In the genomic region with DNA sequence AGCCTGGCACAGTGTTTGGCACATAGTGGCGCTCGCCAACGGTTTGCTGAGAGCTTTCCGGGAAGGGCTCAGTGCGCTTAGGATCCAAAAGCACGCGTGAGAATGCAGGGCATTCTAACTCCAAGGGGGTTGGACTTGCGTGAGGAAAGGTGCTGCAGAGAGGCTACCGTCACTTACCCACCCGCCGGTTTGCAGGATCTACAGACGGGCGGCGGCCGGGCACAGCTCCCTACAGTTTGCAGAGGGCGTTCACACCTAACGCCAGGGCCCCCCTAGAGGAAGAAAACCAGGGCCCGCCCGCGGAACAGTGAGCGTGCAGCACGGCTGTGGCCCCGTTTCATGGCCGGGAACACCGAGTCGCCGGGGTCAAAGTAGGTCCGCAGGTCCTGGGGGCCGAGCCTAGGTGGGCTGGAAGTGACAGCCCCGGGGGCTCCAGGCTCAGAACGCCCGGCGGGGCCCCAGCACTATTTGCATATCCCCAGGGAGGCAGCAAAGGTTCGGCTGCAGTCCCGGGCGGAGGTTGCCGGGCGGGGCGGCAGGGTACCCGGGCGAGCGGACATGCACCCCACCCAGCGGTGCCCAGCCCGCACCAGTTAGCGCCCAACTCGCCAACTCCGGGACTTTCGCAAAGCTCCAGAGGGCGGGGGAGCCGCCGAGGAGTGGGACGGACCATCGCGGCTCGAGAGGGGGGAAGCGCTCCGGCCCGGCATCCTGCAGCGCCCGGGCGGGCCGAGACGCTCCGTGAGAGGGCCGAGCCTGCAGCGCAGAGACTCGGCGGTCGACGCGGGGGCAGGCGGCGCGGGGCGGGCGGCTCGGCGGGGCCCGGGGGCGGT, we compare ENCODE assay signal across 8 cellular contexts. TPM values are rescaled to one million over a fixed set of nuclear protein-coding genes. Genes with fewer than 3 reads are reported as not detected.
DNase-seq lines count a peak whose midpoint lies in the region; ATAC-seq, FAIRE-seq and TF ChIP-seq lines count a peak whose summit lies in the region.

No MANE protein-coding gene starts in this region.

- no peak overlapping the region for H3K27ac ChIP-seq in HUES48 (ENCODE audit: low read depth, low read length)
- peak overlapping the region; percentile 82 for H3K27ac ChIP-seq in RWPE1
- no peak overlapping the region for H3K27ac ChIP-seq in neuronal stem cell (replicated peaks; ENCODE audit: low read length)
- H3K27ac ChIP-seq in substantia nigra (ENCODE audit: low read depth, low read length, poor library complexity, severe bottlenecking): peak overlapping the region; percentile 52

- H2BK12ac ChIP-seq in neuronal stem cell (ENCODE audit: low read length): no peak overlapping the region

- ATAC-seq in GM21423 (IDR thresholded peaks at IDR 0.05; ENCODE audit: unreplicated experiment): peak; percentile 65

- no peaks in the 10 kb centered on the region for H3K9me3 ChIP-seq in HUES48 (ENCODE audit: control insufficient read depth, insufficient read depth, low read length)
- peaks cover 0 to 2% of the 10 kb centered on the region in 2 donors for H3K9me3 ChIP-seq in neuronal stem cell (replicated peaks in 1 of 2; ENCODE audit: control insufficient read depth in 2 of 2, insufficient read depth in 1 of 2, low read depth in 1 of 2, low read length in 2 of 2)

- peak overlapping the region; percentile 29 for H3K23ac ChIP-seq in neuronal stem cell (ENCODE audit: low read depth, low read length, poor library complexity)

- H3K27me3 ChIP-seq in HUES48 (ENCODE audit: control insufficient read depth, insufficient read depth, low read length) (peaks cover 49% of the 10 kb centered on the region), neuronal stem cell (ENCODE audit: control insufficient read depth in 3 of 3, insufficient read depth in 3 of 3, low read depth in 1 of 3, low read length in 3 of 3) (peaks cover 0 to 19% (median 4%) of the 10 kb centered on the region in 3 experiments)

- CTCF ChIA-PET in RWPE1 (lab: Yijun Ruan, JAX): interaction anchor here (0.6 to 3.0 kb wide), 17 partner anchors 9 to 375 kb away, joined by 3 to 14 read pairs (median 4); no protein-coding TSS in a partner anchor

- peak; percentile 64 for TF ChIP-seq CTCF in RWPE1 (conservative IDR thresholded peaks at IDR 0.05; ENCODE audit: low read depth)

- no peaks in the 10 kb centered on the region for H3K79me1 ChIP-seq in neuronal stem cell (ENCODE audit: low read depth, low read length)

- no peak overlapping the region for H2BK120ac ChIP-seq in neuronal stem cell (ENCODE audit: low read depth, low read length)

- no peak overlapping the region for H4K8ac ChIP-seq in neuronal stem cell (ENCODE audit: low read depth, low read length)

- POLR2A ChIA-PET in RWPE1 (lab: Yijun Ruan, JAX; ENCODE audit: low non-redundant PET): interaction anchor here (1.1 kb wide), 1 partner anchor 10 kb away, joined by 3 read pairs; no protein-coding TSS in a partner anchor

- peak overlapping the region; percentile 77 for H3K18ac ChIP-seq in neuronal stem cell (ENCODE audit: low read length)

- no peak overlapping the region for H3K14ac ChIP-seq in neuronal stem cell (ENCODE audit: low read length)

- FAIRE-seq in frontal cortex (lab: Jason Lieb, UNC): no peak

- H3K4ac ChIP-seq in neuronal stem cell (ENCODE audit: low read length): no peak overlapping the region

- DNase-seq in Daoy (ENCODE audit: low read depth) (peak; percentile 87), RWPE1 (ENCODE audit: low spot score) (peak; percentile 97), activated gamma-delta T cell treated with Interleukin-2 at 50 U/mL for 16 hours (peak; percentile 80), frontal cortex (ENCODE audit: low spot score in 2 of 2) (peak; percentile 95 to 96), neuronal stem cell (ENCODE audit: low spot score) (peak; percentile 76), substantia nigra (lab: John Stamatoyannopoulos, UW) (peak; percentile 9 to 88 (median 75))

- H3K4me3 ChIP-seq in HUES48 (ENCODE audit: low read depth, low read length) (peak overlapping the region; percentile 75), neuronal stem cell (ENCODE audit: low read length in 2 of 2) (peak overlapping the region; percentile 75 to 87)

- no peaks in the 10 kb centered on the region for H3K36me3 ChIP-seq in HUES48 (ENCODE audit: control insufficient read depth, insufficient read depth, low read length)
- H3K36me3 ChIP-seq in neuronal stem cell (replicated peaks in 1 of 2; ENCODE audit: control insufficient read depth in 2 of 2, insufficient read depth in 2 of 2, low read length in 2 of 2): peaks cover 0 to 10% of the 10 kb centered on the region in 2 donors

- no CpG with 5 or more reads among the region's 80 CpGs for WGBS in neuronal stem cell (ENCODE audit: extremely low coverage in 2 of 2, insufficient read length in 2 of 2, insufficient replicate concordance in 1 of 2), 2 donors

- no peak overlapping the region; the same call in 1 of the 2 replicates for H3K9ac ChIP-seq in HUES48 (ENCODE audit: low read depth, low read length)
- H3K9ac ChIP-seq in neuronal stem cell (ENCODE audit: low read depth, low read length, poor library complexity): peak overlapping the region; percentile 87

- H2AFZ ChIP-seq in neuronal stem cell (ENCODE audit: low read length): peak overlapping the region; percentile 99

- no peak overlapping the region for H2AK5ac ChIP-seq in neuronal stem cell (ENCODE audit: low read depth, low read length)

- H4K91ac ChIP-seq in neuronal stem cell (ENCODE audit: low read depth, low read length, poor library complexity): no peak overlapping the region

- H2BK15ac ChIP-seq in neuronal stem cell (ENCODE audit: low read length): no peak overlapping the region

- peak overlapping the region; percentile 88 for H3K4me2 ChIP-seq in neuronal stem cell (ENCODE audit: insufficient read depth, low read length, poor library complexity, severe bottlenecking)

- no peak overlapping the region for H2BK5ac ChIP-seq in neuronal stem cell (ENCODE audit: low read length)

- H3K4me1 ChIP-seq in HUES48 (ENCODE audit: control insufficient read depth, insufficient read depth, low read length) (peaks cover 35% of the 10 kb centered on the region), neuronal stem cell (ENCODE audit: control insufficient read depth in 2 of 2, insufficient read depth in 1 of 2, low read depth in 1 of 2, low read length in 2 of 2) (peaks cover 14 to 25% of the 10 kb centered on the region in 2 donors)

RNA-seq across cellular contexts. Expression of a gene that starts 0.5 kb away (rescaled TPM):
- total RNA-seq in Daoy (2014; rRNA removed; shearing (Covaris generic)): 31.2 and 44.7 TPM in 2 replicates
- 5.7 TPM for total RNA-seq in frontal cortex
- 12.7 TPM for polyA plus RNA-seq in neuronal stem cell (2013, experiment 1 of 2)
- 11.1 TPM for polyA plus RNA-seq in neuronal stem cell (2013, experiment 2 of 2)

Comparison
In these comparisons a context has a peak if more than half of its experiments do, and no peak if none do; other contexts are left out.
1. H3K27ac ChIP-seq: peak in RWPE1 (single experiment) and substantia nigra (single experiment); none in HUES48 (single experiment) and neuronal stem cell (single experiment).
2. Peak in every context shown above with its lines, with median percentiles within 50 percentile points of each other: DNase-seq.